ENCODE assay signal across 12 cellular contexts in the genomic region with DNA sequence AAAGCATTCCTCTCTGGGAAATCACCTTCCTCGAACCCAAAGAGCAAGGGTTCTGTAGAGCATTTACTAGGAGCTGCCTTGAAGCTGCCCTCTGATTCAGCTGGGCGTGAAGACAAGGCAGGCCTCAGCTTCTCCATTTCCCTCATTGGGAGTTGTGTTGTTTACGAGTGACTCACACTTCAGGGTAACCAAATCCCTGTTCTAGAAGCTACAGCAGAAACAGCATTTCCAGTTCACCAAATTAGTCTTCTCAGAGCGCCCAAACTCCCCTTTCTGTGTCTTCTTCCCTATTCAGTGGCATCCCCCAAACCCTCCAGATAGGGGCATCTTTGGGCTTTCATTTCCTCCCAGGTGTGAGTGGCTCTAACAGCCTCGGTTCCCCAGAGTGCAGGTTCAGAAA. TPM values are rescaled to one million over a fixed set of nuclear protein-coding genes. Genes with fewer than 3 reads are reported as not detected.
DNase-seq lines count a peak whose midpoint lies in the region; ATAC-seq, FAIRE-seq and TF ChIP-seq lines count a peak whose summit lies in the region.
"Had no signal": no experiment of that assay in that cellular context is flagged by ENCODE, and none has a peak within 500 bp of the region (broad histone marks: within the 10 kb centered on the region; RNA-seq: fewer than 3 reads in every experiment).

No MANE protein-coding gene starts in this region.

- CTCF ChIA-PET in GM12878 (lab: Yijun Ruan, JAX): interaction anchor here (0.6 to 1.9 kb wide), 3 partner anchors 12 to 41 kb away, joined by 3 to 8 read pairs (median 6); no protein-coding TSS in a partner anchor

- no peaks in the 10 kb centered on the region; a peak in 1 of 4 replicates for H3K27me3 ChIP-seq in GM12878 (replicated peaks in 1 of 2; ENCODE audit: control insufficient read depth in 2 of 2, insufficient read depth in 2 of 2, low read length in 1 of 2)

- H3K27me3 Mint-ChIP-seq in memory B cell: no peaks in the 10 kb centered on the region

- BruUV-seq in GM12878 (replicated peaks; lab: Mats Ljungman, UMichigan): no TSS peak

- POLR2A ChIA-PET in GM12878 (lab: Charles Lee): no interaction called here

- H3K9me3 ChIP-seq in GM12878 (replicated peaks; ENCODE audit: control insufficient read depth, insufficient read depth, low read length): no peaks in the 10 kb centered on the region

- TF ChIP-seq EP300 in GM12878 (IDR thresholded peaks at IDR 0.05; ENCODE audit: borderline replicate concordance in 1 of 2, control insufficient read depth in 1 of 2, low read depth in 2 of 2, low read length in 2 of 2): no peak

- H3K4me2 ChIP-seq in GM12878 (ENCODE audit: control insufficient read depth, insufficient read depth): no peak overlapping the region

- no peaks in the 10 kb centered on the region for H3K9me3 Mint-ChIP-seq in memory B cell

- peaks cover 13% of the 10 kb centered on the region for H3K4me1 Mint-ChIP-seq in memory B cell

- no peak for FAIRE-seq in GM12878 (lab: Jason Lieb, UNC)
- FAIRE-seq: D721Med had no signal

- RAD21 ChIA-PET in GM12878 (lab: Charles Lee; ENCODE audit: unreplicated experiment): interaction anchor here (1.2 to 3.2 kb wide), 2 partner anchors 43 to 85 kb away, joined by 3 to 11 read pairs; no protein-coding TSS in a partner anchor

- TF ChIP-seq CTCF in AG10803 (conservative IDR thresholded peaks at IDR 0.05; ENCODE audit: low read length) (no peak), GM12878 (IDR thresholded peaks at IDR 0.05 in 2 of 3, conservative IDR thresholded peaks at IDR 0.05 in 1 of 3; ENCODE audit: control insufficient read depth in 2 of 3, extremely low read depth in 1 of 3, insufficient read depth in 1 of 3, low read depth in 3 of 3, low read length in 3 of 3) (peak in 1 of 3 experiments; percentile 15; a peak in 1 of 6 replicates)

- no peaks in the 10 kb centered on the region for H4K20me1 ChIP-seq in GM12878 (ENCODE audit: control insufficient read depth, insufficient read depth)

- H3K4me3 ChIP-seq in AG10803 (ENCODE audit: low read length) (no peak overlapping the region), GM12878 (no peak overlapping the region)
- H3K4me3 ChIP-seq: coronary artery had no signal

- DNase-seq in AG10803 (ENCODE audit: low read depth): peak; percentile 42
- peak; percentile 31 for DNase-seq in H4 (ENCODE audit: low spot score)
- DNase-seq in GM12878 (ENCODE audit: low read depth, low spot score): no peak
- peak in 1 of 2 donors; percentile 16 for DNase-seq in memory B cell (ENCODE audit: low spot score in 2 of 2)
- DNase-seq in hepatic stellate cell (ENCODE audit: low spot score): no peak
- no peak for DNase-seq in NK-92 treated with Interleukin-12 subunit alpha and Interleukin-12 subunit beta, amount 100 ng/mL, for 24 hours (lab: John Stamatoyannopoulos, UW)
- DNase-seq in SW480 (ENCODE audit: low spot score): no peak
- DNase-seq: NCI-H69 had no signal

- H3K27ac Mint-ChIP-seq in memory B cell: peak overlapping the region; percentile 82

- H3K9ac ChIP-seq in GM12878 (ENCODE audit: control insufficient read depth, insufficient read depth, low read length): no peak overlapping the region

- no peaks in the 10 kb centered on the region for H3K79me2 ChIP-seq in GM12878 (ENCODE audit: control insufficient read depth, insufficient read depth, low read length)

- no peak overlapping the region for H3K4me3 Mint-ChIP-seq in memory B cell

- TF ChIP-seq RAD21 in GM12878 (IDR thresholded peaks at IDR 0.05; ENCODE audit: insufficient read depth, low read depth, low read length): peak; percentile 31; the same call in 1 of the 2 replicates

- ATAC-seq in GM12878 (peak; percentile 67), memory B cell (ENCODE audit: low read depth) (peak; percentile 88), GM21737 (IDR thresholded peaks at IDR 0.05; ENCODE audit: unreplicated experiment) (no peak)

- H3K36me3 Mint-ChIP-seq in memory B cell: no peaks in the 10 kb centered on the region

- H3K36me3 ChIP-seq in GM12878 (ENCODE audit: control insufficient read depth in 2 of 2, insufficient read depth in 2 of 2, low read length in 1 of 2): no peaks in the 10 kb centered on the region

- no peak overlapping the region for H3K27ac ChIP-seq in GM12878 (ENCODE audit: control insufficient read depth, insufficient read depth)

- H2AFZ ChIP-seq in GM12878 (ENCODE audit: control insufficient read depth, low read depth, low read length): no peak overlapping the region

- in situ Hi-C loops in GM12878 (cut with MboI): no loop called here

- intact Hi-C loops in GM12878 (cut with micrococcal nuclease; ENCODE audit: unreplicated experiment): no loop called here

- SMC1A ChIA-PET in GM12878 (lab: Charles Lee; ENCODE audit: uncharacterized antibody, unreplicated experiment): interaction anchor here (1.2 kb wide), 1 partner anchor 35 kb away, joined by 3 read pairs; no protein-coding TSS in a partner anchor

- no peak for TF ChIP-seq POLR2A in GM12878 (IDR thresholded peaks at IDR 0.05; ENCODE audit: low read depth, low read length)

- WGBS in GM12878 (ENCODE audit: insufficient coverage, insufficient replicate concordance, low lambda C conversion rate, missing lambda C conversion rate): 0% methylated on average over 5 of the region's 5 CpGs

- H3K4me1 ChIP-seq in GM12878 (ENCODE audit: control insufficient read depth, insufficient read depth, low read length): no peaks in the 10 kb centered on the region

TF ChIP-seq in GM12878, 131 proteins besides CTCF, POLR2A, EP300 and RAD21:
- TF ChIP-seq SMC3 (IDR thresholded peaks at IDR 0.05; ENCODE audit: borderline replicate concordance, low read length) (0 out of 2 replicates have a peak, but pooled peaks have one; percentile 22), BMI1 (IDR thresholded peaks at IDR 0.05; ENCODE audit: borderline replicate concordance) (no peak)
TF ChIP-seq in GM12878: peak in this region for 1.

RNA-seq across cellular contexts. Expression of gene XPNPEP2, which starts 0.9 kb away (rescaled TPM):
- 0.12 TPM in 1 of 2 replicates, not detected in the other for total RNA-seq in H4 (2014; rRNA removed; shearing (Covaris generic))
- not detected in 2 replicates for total RNA-seq in GM12878 (2013; cell fraction: nucleolus; rRNA removed)
- 0.17 and 0.27 TPM in 2 replicates for total RNA-seq in GM12878 (2014; rRNA removed)
- total RNA-seq in GM12878 (2014; rRNA removed; fragmentation: Illumina TruSeq; extraction: Trizol): 0.13 and 0.14 TPM in 2 replicates
- 0.21 and 0.27 TPM in 2 replicates for total RNA-seq in GM12878 (2021)
- 0.13 TPM for polyA plus RNA-seq in GM12878 (2011; ENCODE audit: low read depth)
- 0.04 TPM in 2 replicates for polyA plus RNA-seq in GM12878 (2011; rRNA removed)
- 0.05 and 0.06 TPM in 2 replicates for polyA plus RNA-seq in GM12878 (2011; cell fraction: cytosol; rRNA removed)
- polyA plus RNA-seq in GM12878 (2011; cell fraction: nucleus; rRNA removed): 0.04 and 0.06 TPM in 2 replicates
- 0.05 and 0.07 TPM in 2 replicates for polyA plus RNA-seq in GM12878 (2012)
- 0.21 and 0.32 TPM in 2 replicates for polyA plus RNA-seq in GM12878 (2014; fragmentation: Illumina TruSeq; extraction: Trizol)
- under 1 TPM; 0.08 to 0.26 TPM for polyA plus RNA-seq in GM12878 (2014; fragmentation: Nextera tagmentation; extraction: Ambion mirVana)
- 0.24 and 0.37 TPM in 2 replicates for polyA plus RNA-seq in GM12878 (2014; rRNA removed)
- under 1 TPM; 0.05 to 0.06 TPM for polyA plus RNA-seq in GM12878 (2016; fragmentation: Nextera tagmentation; extraction: Ambion mirVana)
- polyA minus RNA-seq in GM12878 (2011; rRNA and poly(A)+ RNA removed): not detected in 2 replicates
- polyA minus RNA-seq in GM12878 (2011; cell fraction: cytosol; rRNA and poly(A)+ RNA removed): not detected in 2 replicates
- polyA minus RNA-seq in GM12878 (2011; cell fraction: nucleus; rRNA and poly(A)+ RNA removed): not detected in 2 replicates
- total RNA-seq: lung microvascular endothelial cell had no signal

RNA-seq across cellular contexts. Expression of gene SASH3, which starts 41.8 kb away (rescaled TPM):
- not detected in 2 replicates for total RNA-seq in H4 (2014; rRNA removed; shearing (Covaris generic))
- total RNA-seq in GM12878 (2013; cell fraction: nucleolus; rRNA removed): 88.3 and 101 TPM in 2 replicates
- 198 and 231 TPM in 2 replicates for total RNA-seq in GM12878 (2014; rRNA removed)
- total RNA-seq in GM12878 (2014; rRNA removed; fragmentation: Illumina TruSeq; extraction: Trizol): 123 and 130 TPM in 2 replicates
- total RNA-seq in GM12878 (2021): 183 and 191 TPM in 2 replicates
- 67.3 TPM for polyA plus RNA-seq in GM12878 (2011; ENCODE audit: low read depth)
- 159 and 233 TPM in 2 replicates for polyA plus RNA-seq in GM12878 (2011; rRNA removed)
- 229 and 314 TPM in 2 replicates for polyA plus RNA-seq in GM12878 (2011; cell fraction: cytosol; rRNA removed)
- 329 and 387 TPM in 2 replicates for polyA plus RNA-seq in GM12878 (2011; cell fraction: nucleus; rRNA removed)
- 109 and 113 TPM in 2 replicates for polyA plus RNA-seq in GM12878 (2012)
- 122 and 155 TPM in 2 replicates for polyA plus RNA-seq in GM12878 (2014; fragmentation: Illumina TruSeq; extraction: Trizol)
- polyA plus RNA-seq in GM12878 (2014; fragmentation: Nextera tagmentation; extraction: Ambion mirVana): 10 to 100 TPM; 23.1 to 39.1 TPM
- 192 and 204 TPM in 2 replicates for polyA plus RNA-seq in GM12878 (2014; rRNA removed)
- polyA plus RNA-seq in GM12878 (2016; fragmentation: Nextera tagmentation; extraction: Ambion mirVana): 100 to 1,000 TPM; 148 to 164 TPM
- polyA minus RNA-seq in GM12878 (2011; rRNA and poly(A)+ RNA removed): 120 and 220 TPM in 2 replicates
- 77.4 and 94.2 TPM in 2 replicates for polyA minus RNA-seq in GM12878 (2011; cell fraction: cytosol; rRNA and poly(A)+ RNA removed)
- 51.7 and 77.8 TPM in 2 replicates for polyA minus RNA-seq in GM12878 (2011; cell fraction: nucleus; rRNA and poly(A)+ RNA removed)
- total RNA-seq: lung microvascular endothelial cell had no signal

Comparison
In these comparisons a context has a peak if more than half of its experiments do, and no peak if none do; other contexts are left out.
1. DNase-seq: peak in AG10803 (single experiment) and H4 (single experiment); none in GM12878 (single experiment), hepatic stellate cell (single experiment), NK-92 treated with Interleukin-12 subunit alpha and Interleukin-12 subunit beta, amount 100 ng/mL, for 24 hours (single experiment) and SW480 (single experiment).
2. RNA of gene SASH3, which starts 41.8 kb away (total RNA-seq): 88.3 to 231 TPM in GM12878; not detected in H4; every median in the first group is over 10 times any median in the second.